In the genomic region with DNA sequence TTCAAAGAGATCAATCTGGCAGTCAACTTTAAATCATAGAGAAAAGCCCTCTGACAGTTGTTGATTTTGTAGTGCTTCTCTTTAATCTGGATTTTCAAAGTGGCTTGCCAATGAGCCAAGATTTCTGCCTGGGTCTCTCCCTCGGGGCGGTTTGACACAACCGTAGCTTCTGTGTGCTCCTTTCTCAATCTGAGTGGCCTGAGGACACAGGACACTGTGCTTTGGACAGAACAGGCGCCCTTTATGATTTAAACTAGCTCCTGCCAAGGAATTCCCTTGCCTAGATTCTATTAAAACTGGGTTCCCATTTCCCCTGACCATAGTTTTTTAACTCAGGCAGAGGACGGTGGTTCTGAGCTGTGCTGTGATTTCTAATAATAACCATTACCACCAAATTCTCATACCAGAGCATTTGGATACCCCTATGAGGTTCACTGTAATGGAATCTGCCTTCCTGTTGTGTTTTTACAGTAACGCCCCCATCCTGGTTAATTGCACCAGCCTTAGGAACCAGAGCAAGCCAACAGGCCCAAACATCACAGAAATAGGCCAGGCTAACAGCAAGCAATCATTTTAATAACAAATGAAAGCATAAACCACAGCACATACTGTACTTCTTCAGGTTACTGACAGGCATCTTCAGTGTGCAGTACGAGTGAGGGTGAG, we compare ENCODE assay signal across 13 cellular contexts. TPM values are rescaled to one million over a fixed set of nuclear protein-coding genes. Genes with fewer than 3 reads are reported as not detected.
DNase-seq lines count a peak whose midpoint lies in the region; ATAC-seq, FAIRE-seq and TF ChIP-seq lines count a peak whose summit lies in the region.
"Had no signal": no experiment of that assay in that cellular context is flagged by ENCODE, and none has a peak within 500 bp of the region (broad histone marks: within the 10 kb centered on the region; RNA-seq: fewer than 3 reads in every experiment).

No MANE protein-coding gene starts in this region.

- intact Hi-C loops in PC-3 (cut with micrococcal nuclease) = no loop called here
- intact Hi-C loops in activated T-helper 1 cell treated with anti-CD3 and anti-CD28 coated beads, Interleukin-12 subunit alpha, Interleukin-12 subunit beta, Interleukin-2, Interleukin-4 antibody, amounts not matched to agents 30 ng/mL and 10 ng/mL and 1 ng/mL, durations not matched to agents 14 hours and 24 hours and 36 hours (cut with micrococcal nuclease) = loop anchor here (10.0 kb wide), 1 partner anchor 259 kb away; no protein-coding TSS in a partner anchor

- no peak for TF ChIP-seq POLR2A in A549 (IDR thresholded peaks at IDR 0.05; ENCODE audit: low read length)

- peaks cover 63% of the 10 kb centered on the region for H3K4me1 ChIP-seq in A549
- peaks cover 38% of the 10 kb centered on the region for H3K4me1 ChIP-seq in PC-3 (ENCODE audit: insufficient read depth, low read length)
- H3K4me1 ChIP-seq in parathyroid adenoma = peaks cover 46% of the 10 kb centered on the region

- TF ChIP-seq RAD21 in A549 (conservative IDR thresholded peaks at IDR 0.05 in 1 of 2, IDR thresholded peaks at IDR 0.05 in 1 of 2) = no peak

- H3K27me3 ChIP-seq in PC-3 (ENCODE audit: low read length) = no peaks in the 10 kb centered on the region
- no peaks in the 10 kb centered on the region for H3K27me3 ChIP-seq in parathyroid adenoma (ENCODE audit: control insufficient read depth, insufficient read depth, low read length)

- H3K4me1 Mint-ChIP-seq in activated T-cell treated with anti-CD3 and anti-CD28 coated beads, Interleukin-2, amount 50 U/mL, for 72 hours (ENCODE audit: low read depth) = no peaks in the 10 kb centered on the region
- no peaks in the 10 kb centered on the region for H3K4me1 Mint-ChIP-seq in activated T-helper 1 cell treated with anti-CD3 and anti-CD28 coated beads, Interleukin-12 subunit alpha, Interleukin-12 subunit beta, Interleukin-2, Interleukin-4 antibody, amounts not matched to agents 30 ng/mL and 10 ng/mL and 1 ng/mL, durations not matched to agents 14 hours and 24 hours and 36 hours (ENCODE audit: low read depth)

- H3K79me2 ChIP-seq in PC-3 (ENCODE audit: low read length) (peaks cover 95% of the 10 kb centered on the region), parathyroid adenoma (peaks cover 46% of the 10 kb centered on the region)

- no peak overlapping the region for H3K4me3 ChIP-seq in A549
- no peak overlapping the region for H3K4me3 ChIP-seq in PC-3 (ENCODE audit: low read length)
- H3K4me3 ChIP-seq in parathyroid adenoma (ENCODE audit: low read depth, low read length) = no peak overlapping the region

- CTCF ChIA-PET in A549 (lab: Yijun Ruan, JAX) = interaction anchor here (1.6 kb wide), 1 partner anchor 105 kb away, joined by 4 read pairs; no protein-coding TSS in a partner anchor
- CTCF ChIA-PET in PC-3 (lab: Charles Lee) = no interaction called here

- TF ChIP-seq CTCF in A549 (IDR thresholded peaks at IDR 0.05) (no peak), PC-3 (conservative IDR thresholded peaks at IDR 0.05; ENCODE audit: low read depth, low read length) (no peak), parathyroid adenoma (IDR thresholded peaks at IDR 0.05) (no peak)

- peak overlapping the region; percentile 13 to 59; a peak in 2 of 6 replicates for H3K27ac ChIP-seq in A549
- 0 out of 2 replicates have a peak overlapping the region, but pooled peaks have one; percentile 67 for H3K27ac ChIP-seq in PC-3 (ENCODE audit: low read length)
- peak overlapping the region; percentile 81 for H3K27ac ChIP-seq in parathyroid adenoma

- TF ChIP-seq EP300 in A549 (IDR thresholded peaks at IDR 0.05) = no peak

- no peak overlapping the region for H3K4me3 Mint-ChIP-seq in activated T-cell treated with anti-CD3 and anti-CD28 coated beads, Interleukin-2, amount 50 U/mL, for 72 hours
- no peak overlapping the region for H3K4me3 Mint-ChIP-seq in activated T-helper 1 cell treated with anti-CD3 and anti-CD28 coated beads, Interleukin-12 subunit alpha, Interleukin-12 subunit beta, Interleukin-2, Interleukin-4 antibody, amounts not matched to agents 30 ng/mL and 10 ng/mL and 1 ng/mL, durations not matched to agents 14 hours and 24 hours and 36 hours
- H3K4me3 Mint-ChIP-seq: B cell had no signal

- no peak overlapping the region for H3K27ac Mint-ChIP-seq in activated T-cell treated with anti-CD3 and anti-CD28 coated beads, Interleukin-2, amount 50 U/mL, for 72 hours
- no peak overlapping the region for H3K27ac Mint-ChIP-seq in activated T-helper 1 cell treated with anti-CD3 and anti-CD28 coated beads, Interleukin-12 subunit alpha, Interleukin-12 subunit beta, Interleukin-2, Interleukin-4 antibody, amounts not matched to agents 30 ng/mL and 10 ng/mL and 1 ng/mL, durations not matched to agents 14 hours and 24 hours and 36 hours
- H3K27ac Mint-ChIP-seq: B cell had no signal

- H2AFZ ChIP-seq in PC-3 (ENCODE audit: low read length) (no peak overlapping the region), parathyroid adenoma (peak overlapping the region; percentile 38)

- H3K4me2 ChIP-seq in A549 = peak overlapping the region; percentile 96; the same call in 2 of the 3 replicates
- peak overlapping the region; percentile 58 for H3K4me2 ChIP-seq in PC-3 (ENCODE audit: low read length)
- H3K4me2 ChIP-seq in parathyroid adenoma (ENCODE audit: low read length) = peak overlapping the region; percentile 10

- peaks cover 34% of the 10 kb centered on the region for H3K27me3 Mint-ChIP-seq in activated T-cell treated with anti-CD3 and anti-CD28 coated beads, Interleukin-2, amount 50 U/mL, for 72 hours (ENCODE audit: low read depth)
- H3K27me3 Mint-ChIP-seq in activated T-helper 1 cell treated with anti-CD3 and anti-CD28 coated beads, Interleukin-12 subunit alpha, Interleukin-12 subunit beta, Interleukin-2, Interleukin-4 antibody, amounts not matched to agents 30 ng/mL and 10 ng/mL and 1 ng/mL, durations not matched to agents 14 hours and 24 hours and 36 hours (ENCODE audit: insufficient read depth) = peaks cover 35% of the 10 kb centered on the region

- no peak for ATAC-seq in A549
- no peak for ATAC-seq in PC-3
- no peak for ATAC-seq in activated T-cell treated with anti-CD3 and anti-CD28 coated beads, Interleukin-2, amount 50 U/mL, for 72 hours (replicated peaks in 1 of 2)

- H3K9me3 Mint-ChIP-seq in activated T-cell treated with anti-CD3 and anti-CD28 coated beads, Interleukin-2, amount 50 U/mL, for 72 hours = no peaks in the 10 kb centered on the region
- H3K9me3 Mint-ChIP-seq in activated T-helper 1 cell treated with anti-CD3 and anti-CD28 coated beads, Interleukin-12 subunit alpha, Interleukin-12 subunit beta, Interleukin-2, Interleukin-4 antibody, amounts not matched to agents 30 ng/mL and 10 ng/mL and 1 ng/mL, durations not matched to agents 14 hours and 24 hours and 36 hours = no peaks in the 10 kb centered on the region

- H3K9me2 ChIP-seq in PC-3 (replicated peaks; ENCODE audit: low read length) = no peaks in the 10 kb centered on the region

- H3F3A ChIP-seq in PC-3 (ENCODE audit: low read length, unreplicated experiment) = peaks cover 4% of the 10 kb centered on the region

- no peaks in the 10 kb centered on the region for H4K20me1 ChIP-seq in PC-3 (ENCODE audit: low read length)

- H3K9ac ChIP-seq in PC-3 (ENCODE audit: low read length) (no peak overlapping the region), parathyroid adenoma (no peak overlapping the region)

- WGBS in A549 (ENCODE audit: missing lambda C conversion rate) = 85% methylated on average over 7 of the region's 7 CpGs

- no TSS peak for BruUV-seq in PC-3 (replicated peaks; lab: Mats Ljungman, UMichigan)

- DNase-seq in A549 (ENCODE audit: low read depth in 1 of 2, low spot score in 1 of 2) (no peak), PC-3 (no peak), fibroblast of gingiva (ENCODE audit: low read depth) (peak; percentile 42), NCI-H146 treated with DMSO at 0.1 percent for 48 hours (lab: John Stamatoyannopoulos, UW; ENCODE audit: unreplicated experiment) (no peak)
- no peak for DNase-seq in activated T-cell treated with anti-CD3 and anti-CD28 coated beads, Interleukin-2, amount 50 U/mL, for 72 hours
- no peak for DNase-seq in activated CD8-positive, alpha-beta memory T cell treated with anti-CD3 and anti-CD28 coated beads for 24 hours
- DNase-seq in activated T-helper 1 cell treated with anti-CD3 and anti-CD28 coated beads, Interleukin-12 subunit alpha, Interleukin-12 subunit beta, Interleukin-2, Interleukin-4 antibody, amounts not matched to agents 30 ng/mL and 10 ng/mL and 1 ng/mL, durations not matched to agents 14 hours and 24 hours and 36 hours (ENCODE audit: low spot score) = no peak
- DNase-seq: activated T-cell treated with anti-CD3 and anti-CD28 coated beads, Interleukin-2, amount 50 U/mL, for 1 hour; kidney glomerular epithelial cell; NCI-H345; stimulated activated CD4-positive, alpha-beta T cell treated with anti-CD3 and anti-CD28 coated beads, Interleukin-2, amount 100 ng/mL, for 48 hours had no signal

- H3K9me3 ChIP-seq in A549 = no peaks in the 10 kb centered on the region
- H3K9me3 ChIP-seq in PC-3 (ENCODE audit: low read length) = no peaks in the 10 kb centered on the region
- H3K9me3 ChIP-seq in parathyroid adenoma (ENCODE audit: control insufficient read depth, low read length) = no peaks in the 10 kb centered on the region

- H3K36me3 ChIP-seq in PC-3 (ENCODE audit: low read depth, low read length) = no peaks in the 10 kb centered on the region
- no peaks in the 10 kb centered on the region for H3K36me3 ChIP-seq in parathyroid adenoma (ENCODE audit: control insufficient read depth, insufficient read depth, low read length)

- FAIRE-seq in A549 (lab: Jason Lieb, UNC) = no peak

- POLR2A ChIA-PET in A549 (lab: Yijun Ruan, JAX) = no interaction called here
- POLR2A ChIA-PET in PC-3 (lab: Charles Lee; ENCODE audit: unreplicated experiment) = interaction anchor here (0.5 kb wide), 1 partner anchor 9 kb away, joined by 3 read pairs; no protein-coding TSS in a partner anchor

- H3K36me3 Mint-ChIP-seq in activated T-cell treated with anti-CD3 and anti-CD28 coated beads, Interleukin-2, amount 50 U/mL, for 72 hours (ENCODE audit: insufficient read depth in 2 of 2) = no peaks in the 10 kb centered on the region
- peaks cover 1% of the 10 kb centered on the region for H3K36me3 Mint-ChIP-seq in activated T-helper 1 cell treated with anti-CD3 and anti-CD28 coated beads, Interleukin-12 subunit alpha, Interleukin-12 subunit beta, Interleukin-2, Interleukin-4 antibody, amounts not matched to agents 30 ng/mL and 10 ng/mL and 1 ng/mL, durations not matched to agents 14 hours and 24 hours and 36 hours (ENCODE audit: low read depth)

RNA-seq across cellular contexts. Expression of a gene that starts 4.0 kb away (rescaled TPM):
- 6.5 and 11.0 TPM in 2 replicates for polyA plus RNA-seq in A549 (2011; rRNA removed)
- 2.9 and 4.0 TPM in 2 replicates for polyA plus RNA-seq in A549 (2012; cell fraction: cytosol; rRNA removed)
- polyA plus RNA-seq in A549 (2012; cell fraction: nucleus; rRNA removed) = 4.6 and 5.1 TPM in 2 replicates
- 3.9 to 4.0 TPM (median 3.9 TPM) in 3 replicates for polyA plus RNA-seq in A549 (2017; fragmentation: RNase III; extraction: RNeasy Plus Mini Kit Qiagen cat#74134 plus additional on column Dnase treatment)
- polyA minus RNA-seq in A549 (2011; rRNA and poly(A)+ RNA removed) = 25.9 and 28.7 TPM in 2 replicates
- 3.5 and 4.5 TPM in 2 replicates for total RNA-seq in PC-3 (2014; rRNA removed)
- 1 to 10 TPM in 1 of 2 donors, under 1 TPM in 1; 0.35 to 1.0 TPM for total RNA-seq in activated T-cell treated with anti-CD3 and anti-CD28 coated beads, Interleukin-2, amount 50 U/mL, for 72 hours
- 0.34 TPM in 2 replicates for total RNA-seq in activated T-helper 1 cell treated with anti-CD3 and anti-CD28 coated beads, Interleukin-12 subunit alpha, Interleukin-12 subunit beta, Interleukin-2, Interleukin-4 antibody, amounts not matched to agents 30 ng/mL and 10 ng/mL and 1 ng/mL, durations not matched to agents 14 hours and 24 hours and 36 hours

Comparison
In these comparisons a context has a peak if more than half of its experiments do, and no peak if none do; other contexts are left out.
1. H3K4me2 ChIP-seq: peak in every context shown above with its lines; median percentile 96 in A549; 58 in PC-3; 10 in parathyroid adenoma.